6 cellular contexts compared by ENCODE assay signal in the genomic region with DNA sequence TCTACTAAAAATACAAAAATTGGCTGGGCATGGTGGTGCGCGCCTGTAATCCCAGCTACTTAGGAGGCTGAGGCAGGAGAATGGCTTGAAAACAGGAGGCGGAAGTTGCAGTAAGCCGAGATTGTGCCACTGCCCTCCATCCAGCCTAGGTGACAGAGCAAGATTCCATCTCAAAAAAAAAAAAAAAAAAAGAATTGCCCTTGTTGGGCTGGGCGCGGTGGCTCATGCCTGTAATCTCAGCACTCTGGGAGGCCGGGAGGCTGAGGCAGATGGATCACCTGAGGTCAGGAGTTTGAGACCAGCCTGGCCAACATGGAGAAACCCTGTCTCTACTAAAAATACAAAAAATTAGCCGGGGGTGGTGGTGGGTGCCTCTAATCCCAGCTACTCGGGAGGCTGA. TPM values are rescaled to one million over a fixed set of nuclear protein-coding genes. Genes with fewer than 3 reads are reported as not detected.
DNase-seq lines count a peak whose midpoint lies in the region; ATAC-seq and TF ChIP-seq lines count a peak whose summit lies in the region.
"Not testable (repeated sequence)": the region's sequence is repeated elsewhere in the genome, so short reads cannot be mapped to it uniquely, and the experiment has no call there.

No MANE protein-coding gene starts in this region.

- not testable (repeated sequence) for H3K27me3 ChIP-seq in suprapubic skin

- H3K4me1 ChIP-seq in suprapubic skin, result peaks cover 70% of the 10 kb centered on the region

- H3K4me1 Mint-ChIP-seq in CD14-positive monocyte (peaks cover 66% of the 10 kb centered on the region), T-cell (peaks cover 92 to 97% (median 94%) of the 10 kb centered on the region in 3 donors), natural killer cell (peaks cover 81 to 83% of the 10 kb centered on the region in 2 donors)
- peaks cover 69% of the 10 kb centered on the region for H3K4me1 Mint-ChIP-seq in activated T-helper 17 cell treated with anti-CD3 and anti-CD28 coated beads, Interleukin-2, amount 50 U/mL, for 72 hours
- H3K4me1 Mint-ChIP-seq in effector memory CD8-positive, alpha-beta T cell (ENCODE audit: low read depth in 2 of 2), result peaks cover 62 to 75% of the 10 kb centered on the region in 2 donors

- not testable (repeated sequence) for TF ChIP-seq CTCF in CD14-positive monocyte (IDR thresholded peaks at IDR 0.05); natural killer cell (IDR thresholded peaks at IDR 0.05); suprapubic skin (IDR thresholded peaks at IDR 0.05)

- H3K27ac ChIP-seq in suprapubic skin, result peak overlapping the region; percentile 79

- not testable (repeated sequence) for TF ChIP-seq POLR2A in suprapubic skin (IDR thresholded peaks at IDR 0.05)

- CTCF ChIA-PET in T-cell (lab: Charles Lee), result interaction anchor here (0.5 to 2.9 kb wide), 5 partner anchors 12 to 1280 kb away, joined by 3 to 15 read pairs (median 3); partner anchors contain the start of gene SLC7A6 (in 1 of the 2)

- ATAC-seq in T-cell (replicated peaks in 1 of 4); activated T-helper 17 cell treated with anti-CD3 and anti-CD28 coated beads, Interleukin-2, amount 50 U/mL, for 72 hours (replicated peaks); effector memory CD8-positive, alpha-beta T cell (replicated peaks); natural killer cell: not testable (repeated sequence)

- not testable (repeated sequence) for H3K9me3 ChIP-seq in suprapubic skin

- H3K27ac Mint-ChIP-seq in CD14-positive monocyte (peak overlapping the region in 4 of 7 donors; percentile 3 to 67 (median 34)), T-cell (peak overlapping the region; percentile 94), natural killer cell (peak overlapping the region; percentile 77 to 88)
- peak overlapping the region; percentile 88 for H3K27ac Mint-ChIP-seq in activated T-helper 17 cell treated with anti-CD3 and anti-CD28 coated beads, Interleukin-2, amount 50 U/mL, for 72 hours
- peak overlapping the region; percentile 88 to 90 for H3K27ac Mint-ChIP-seq in effector memory CD8-positive, alpha-beta T cell

- not testable (repeated sequence) for TF ChIP-seq EP300 in suprapubic skin (IDR thresholded peaks at IDR 0.05)

- not testable (repeated sequence) for DNase-seq in CD14-positive monocyte (ENCODE audit: low spot score); T-cell; effector memory CD8-positive, alpha-beta T cell; natural killer cell; suprapubic skin (ENCODE audit: low spot score in 2 of 2)

- POLR2A ChIA-PET in T-cell (lab: Charles Lee), result interaction anchor here (0.7 to 1.1 kb wide), 3 partner anchors 15 to 22 kb away, joined by 3 to 12 read pairs (median 3); partner anchors contain the start of genes PRMT7 (in 1 of the 2) and SLC7A6OS (in 1 of the 2)

- peaks cover 43% of the 10 kb centered on the region for H3K36me3 ChIP-seq in suprapubic skin

- H3K4me3 ChIP-seq in suprapubic skin, result not testable (repeated sequence)

- intact Hi-C loops in CD14-positive monocyte (cut with micrococcal nuclease); natural killer cell (cut with micrococcal nuclease): not testable (repeated sequence)

- not testable (repeated sequence) for H3K4me3 Mint-ChIP-seq in CD14-positive monocyte, natural killer cell
- peak overlapping the region in 1 of 3 donors; percentile 69 for H3K4me3 Mint-ChIP-seq in T-cell
- peak overlapping the region; percentile 79 for H3K4me3 Mint-ChIP-seq in activated T-helper 17 cell treated with anti-CD3 and anti-CD28 coated beads, Interleukin-2, amount 50 U/mL, for 72 hours
- peak overlapping the region; percentile 52 to 57 for H3K4me3 Mint-ChIP-seq in effector memory CD8-positive, alpha-beta T cell

- not testable (repeated sequence) for H3K27me3 Mint-ChIP-seq in CD14-positive monocyte (ENCODE audit: low read depth in 3 of 3); T-cell; activated T-helper 17 cell treated with anti-CD3 and anti-CD28 coated beads, Interleukin-2, amount 50 U/mL, for 72 hours; effector memory CD8-positive, alpha-beta T cell; natural killer cell (ENCODE audit: low read depth in 2 of 2)

- WGBS in suprapubic skin, result 86% methylated on average over 9 of the region's 9 CpGs

- H3K36me3 Mint-ChIP-seq in CD14-positive monocyte (peaks cover 52 to 54% of the 10 kb centered on the region in 2 donors), T-cell (peaks cover 45% of the 10 kb centered on the region)
- H3K36me3 Mint-ChIP-seq in activated T-helper 17 cell treated with anti-CD3 and anti-CD28 coated beads, Interleukin-2, amount 50 U/mL, for 72 hours (ENCODE audit: low read depth), result peaks cover 94% of the 10 kb centered on the region
- H3K36me3 Mint-ChIP-seq in effector memory CD8-positive, alpha-beta T cell (ENCODE audit: insufficient read depth), result peaks cover 47% of the 10 kb centered on the region
- not testable (repeated sequence) for H3K36me3 Mint-ChIP-seq in natural killer cell

- H3K9me3 Mint-ChIP-seq in CD14-positive monocyte; T-cell; activated T-helper 17 cell treated with anti-CD3 and anti-CD28 coated beads, Interleukin-2, amount 50 U/mL, for 72 hours; effector memory CD8-positive, alpha-beta T cell; natural killer cell: not testable (repeated sequence)

RNA-seq across cellular contexts. Expression of gene SLC7A6OS, which starts 21.9 kb away (rescaled TPM):
- polyA plus RNA-seq in CD14-positive monocyte, result 10 to 100 TPM in 1 of 2 donors, 1 to 10 TPM in 1; 9.7 to 10.5 TPM
- total RNA-seq in T-cell (10 to 100 TPM; 42.5 to 50.3 (median 43.9) TPM), natural killer cell (10 to 100 TPM; 46.3 to 57.3 (median 56.1) TPM), suprapubic skin (10 to 100 TPM in 2 of 4 donors, 1 to 10 TPM in 2; 8.8 to 18.1 (median 10.1) TPM)
- total RNA-seq in activated T-helper 17 cell treated with anti-CD3 and anti-CD28 coated beads, Interleukin-2, amount 50 U/mL, for 72 hours, result 10 to 100 TPM; 21.3 to 21.8 TPM

RNA-seq across cellular contexts. Expression of gene PRMT7, which starts 22.0 kb away (rescaled TPM):
- polyA plus RNA-seq in CD14-positive monocyte, result 10 to 100 TPM; 15.0 to 15.2 TPM
- total RNA-seq in T-cell (10 to 100 TPM; 80.1 to 92.4 (median 87.2) TPM), natural killer cell (10 to 100 TPM; 60.7 to 84.7 (median 68.2) TPM), suprapubic skin (100 to 1,000 TPM in 1 of 4 donors, 10 to 100 TPM in 3; 38.8 to 101 (median 69.9) TPM)
- 10 to 100 TPM; 53.3 to 57.8 TPM for total RNA-seq in activated T-helper 17 cell treated with anti-CD3 and anti-CD28 coated beads, Interleukin-2, amount 50 U/mL, for 72 hours

RNA-seq across cellular contexts. Expression of gene SLC7A6, which starts 24.5 kb away (rescaled TPM):
- 1 to 10 TPM; 4.3 to 5.5 TPM for polyA plus RNA-seq in CD14-positive monocyte
- 100 to 1,000 TPM; 146 to 216 (median 185) TPM for total RNA-seq in T-cell
- 10 to 100 TPM; 65.6 to 99.0 TPM for total RNA-seq in activated T-helper 17 cell treated with anti-CD3 and anti-CD28 coated beads, Interleukin-2, amount 50 U/mL, for 72 hours
- total RNA-seq in natural killer cell, result 10 to 100 TPM; 46.6 to 84.9 (median 69.6) TPM
- 100 to 1,000 TPM in 1 of 4 donors, 10 to 100 TPM in 3; 31.5 to 167 (median 49.0) TPM for total RNA-seq in suprapubic skin

RNA-seq across cellular contexts. Expression of gene PLA2G15, which starts 43.6 kb away (rescaled TPM):
- polyA plus RNA-seq in CD14-positive monocyte, result 10 to 100 TPM; 27.8 to 29.5 TPM
- total RNA-seq in T-cell, result 10 to 100 TPM in 4 of 5 donors, 1 to 10 TPM in 1; 8.7 to 16.4 (median 10.9) TPM
- total RNA-seq in activated T-helper 17 cell treated with anti-CD3 and anti-CD28 coated beads, Interleukin-2, amount 50 U/mL, for 72 hours, result 10 to 100 TPM; 11.2 to 15.5 TPM
- total RNA-seq in natural killer cell, result 10 to 100 TPM in 2 of 3 donors, 1 to 10 TPM in 1; 5.6 to 13.0 (median 12.7) TPM
- total RNA-seq in suprapubic skin, result 10 to 100 TPM; 11.2 to 26.6 (median 23.6) TPM

RNA-seq across cellular contexts. Expression of gene ESRP2, which starts 52.9 kb away (rescaled TPM):
- not detected for polyA plus RNA-seq in CD14-positive monocyte
- total RNA-seq in T-cell (under 1 TPM in 3 of 5 donors, not detected in 2; 0.47 to 0.79 (median 0.62) TPM), natural killer cell (not detected), suprapubic skin (100 to 1,000 TPM in 2 of 4 donors, 10 to 100 TPM in 2; 77.0 to 133 (median 99.7) TPM)
- total RNA-seq in activated T-helper 17 cell treated with anti-CD3 and anti-CD28 coated beads, Interleukin-2, amount 50 U/mL, for 72 hours, result under 1 TPM; 0.13 to 0.15 TPM

Comparison
In these comparisons a context has a peak if more than half of its experiments do, and no peak if none do; other contexts are left out.
1. H3K27ac Mint-ChIP-seq: peak in every context shown above with its lines; median percentile 94 in T-cell; 89 in effector memory CD8-positive, alpha-beta T cell; 88 in activated T-helper 17 cell treated with anti-CD3 and anti-CD28 coated beads, Interleukin-2, amount 50 U/mL, for 72 hours; 82 in natural killer cell; 34 in CD14-positive monocyte.